ENCODE assay signal across 19 cellular contexts in genomic region chr4:168453146-168453545, GRCh38. TPM values are rescaled to one million over a fixed set of nuclear protein-coding genes. Genes with fewer than 3 reads are reported as not detected.
DNase-seq lines count a peak whose midpoint lies in the region.
"Had no signal": no experiment of that assay in that cellular context is flagged by ENCODE, and none has a peak within 500 bp of the region (broad histone marks: within the 10 kb centered on the region; RNA-seq: fewer than 3 reads in every experiment).

No MANE protein-coding gene starts in this region.

- no peaks in the 10 kb centered on the region for H3K9me3 ChIP-seq in thymus (ENCODE audit: control insufficient read depth)
- H3K9me3 ChIP-seq: Caco-2 had no signal

- peak overlapping the region; percentile 43 for H3K27ac ChIP-seq in thymus (ENCODE audit: low read depth)
- H3K27ac ChIP-seq: parathyroid adenoma, RWPE1 had no signal

- no peak overlapping the region for H3K4me3 ChIP-seq in thymus (ENCODE audit: low read length)

- DNase-seq in NCI-H2171 treated with DMSO at 0.1 percent for 48 hours (lab: John Stamatoyannopoulos, UW) (peak; percentile 25), NCI-H2171 (lab: John Stamatoyannopoulos, UW) (no peak), NCI-H1417 treated with DMSO at 0.1 percent for 48 hours (lab: John Stamatoyannopoulos, UW) (peak; percentile 64), NCI-H748 (lab: John Stamatoyannopoulos, UW; ENCODE audit: unreplicated experiment) (peak; percentile 75), H4 (ENCODE audit: low spot score) (no peak), HT-29 (ENCODE audit: low spot score) (no peak), NCI-H446 treated with DMSO at 0.1 percent for 48 hours (lab: John Stamatoyannopoulos, UW) (no peak)
- DNase-seq: activated naive CD4-positive, alpha-beta T cell treated with anti-CD3 and anti-CD28 coated beads, Interleukin-2, amount 10 ng/mL, durations not matched to agents 7 days and 5 days; Caco-2; DMS79 treated with DMSO at 0.1 percent for 48 hours; H7; NCI-H1048; NCI-H526; right cardiac atrium; stimulated activated CD4-positive, alpha-beta T cell treated with anti-CD3 and anti-CD28 coated beads, Interleukin-4, amount 100 ng/mL, for 1 hour; stimulated activated naive CD4-positive, alpha-beta T cell had no signal

- peaks cover 4% of the 10 kb centered on the region for H3K4me1 ChIP-seq in thymus (ENCODE audit: control insufficient read depth, insufficient read depth, low read length)
- H3K4me1 ChIP-seq: parathyroid adenoma had no signal

- WGBS in thymus: 12% methylated on average over 5 of the region's 5 CpGs

- H3K36me3 ChIP-seq in thymus (ENCODE audit: control insufficient read depth, insufficient read depth): peaks cover 3% of the 10 kb centered on the region

- no peaks in the 10 kb centered on the region for H3K27me3 ChIP-seq in thymus (ENCODE audit: control insufficient read depth, insufficient read depth)

RNA-seq across cellular contexts. Expression of gene DDX60L, which starts 27.1 kb away (rescaled TPM):
- polyA plus RNA-seq in thymus: 29.8 TPM
- total RNA-seq in H4 (2014; rRNA removed; shearing (Covaris generic)): 9.9 and 27.7 TPM in 2 replicates
- 1.9 and 5.0 TPM in 2 replicates for total RNA-seq in HT-29 (2014; rRNA removed; shearing (Covaris generic))

RNA-seq across cellular contexts. Expression of gene PALLD, which starts 43.7 kb away (rescaled TPM):
- 83.0 TPM for polyA plus RNA-seq in thymus
- total RNA-seq in H4 (2014; rRNA removed; shearing (Covaris generic)): 82.3 and 92.1 TPM in 2 replicates
- 1.3 and 2.5 TPM in 2 replicates for total RNA-seq in HT-29 (2014; rRNA removed; shearing (Covaris generic))

Comparison
In these comparisons a context has a peak if more than half of its experiments do, and no peak if none do; other contexts are left out.
1. DNase-seq: peak in NCI-H2171 treated with DMSO at 0.1 percent for 48 hours (single experiment), NCI-H1417 treated with DMSO at 0.1 percent for 48 hours (single experiment) and NCI-H748 (single experiment); none in NCI-H2171 (single experiment), H4 (single experiment), HT-29 (single experiment) and NCI-H446 treated with DMSO at 0.1 percent for 48 hours (single experiment).
2. RNA of gene PALLD, which starts 43.7 kb away (total RNA-seq): 82.3 to 92.1 TPM in H4; 1.3 to 2.5 TPM in HT-29; every median in the first group is over 10 times any median in the second.